ENCODE assay signal across 8 cellular contexts in the genomic region with DNA sequence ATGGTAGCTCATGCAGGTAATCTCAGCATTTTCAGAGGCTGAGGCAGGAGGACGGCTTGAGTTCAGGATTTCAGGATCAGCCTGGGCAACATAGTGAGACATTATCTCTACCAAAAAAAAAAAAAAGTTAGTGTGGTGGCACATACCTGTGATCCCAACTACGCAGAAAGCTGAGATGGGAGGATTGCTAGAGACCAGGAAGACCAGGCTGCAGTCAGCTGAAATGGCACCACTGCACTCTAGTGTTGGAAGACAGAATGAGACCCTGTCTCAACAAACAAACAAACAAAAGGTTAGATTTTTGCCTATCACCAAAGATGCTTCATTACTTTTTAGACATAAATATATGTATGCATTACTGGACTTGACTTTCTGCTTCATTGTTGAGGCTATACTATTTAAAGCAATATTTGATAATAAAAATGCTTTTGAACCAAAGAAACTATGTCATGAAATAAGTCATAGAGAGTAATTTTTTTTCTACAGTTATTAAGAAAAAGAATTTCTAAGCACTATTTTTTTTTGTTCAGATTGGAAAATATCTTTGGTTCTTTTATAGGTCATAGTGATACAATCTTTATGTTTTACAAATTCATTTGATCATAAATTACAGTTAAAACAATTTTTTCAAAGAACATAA.
A peak's percentile ranks its signal among the peaks of the same experiment; 100 is the strongest.
DNase-seq lines count a peak whose midpoint lies in the region; ATAC-seq and TF ChIP-seq lines count a peak whose summit lies in the region.

No MANE protein-coding gene starts in this region.

- H3K27ac ChIP-seq in C4-2B: no peak overlapping the region
- no peak overlapping the region for H3K27ac ChIP-seq in Panc1 (ENCODE audit: low read length)
- H3K27ac ChIP-seq in iPS DF 6.9 (ENCODE audit: low read length): no peak overlapping the region

- ATAC-seq in HG03066 (IDR thresholded peaks at IDR 0.05; ENCODE audit: low read depth, unreplicated experiment) (peak; percentile 52), Panc1 (peak; percentile 78; the same call in 1 of the 2 replicates), GM21529 (IDR thresholded peaks at IDR 0.05; ENCODE audit: unreplicated experiment) (no peak), GM19467 (IDR thresholded peaks at IDR 0.05; ENCODE audit: unreplicated experiment) (no peak)

- H3K27me3 ChIP-seq in Panc1 (ENCODE audit: control insufficient read depth, insufficient read depth, low read length): no peaks in the 10 kb centered on the region
- no peaks in the 10 kb centered on the region for H3K27me3 ChIP-seq in iPS DF 6.9 (ENCODE audit: control insufficient read depth, insufficient read depth, low read length)

- H3K36me3 ChIP-seq in Panc1 (ENCODE audit: control insufficient read depth, insufficient read depth, low read length): no peaks in the 10 kb centered on the region
- H3K36me3 ChIP-seq in iPS DF 6.9 (ENCODE audit: control insufficient read depth, insufficient read depth, low read length): no peaks in the 10 kb centered on the region

- intact Hi-C loops in Panc1 (cut with micrococcal nuclease; ENCODE audit: unreplicated experiment): loop anchor here (10.0 kb wide), 2 partner anchors 113 to 623 kb away; no protein-coding TSS in a partner anchor

- POLR2A ChIA-PET in Panc1 (lab: Charles Lee): interaction anchor here (0.7 kb wide), 1 partner anchor 349 kb away, joined by 4 read pairs; no protein-coding TSS in a partner anchor

- TF ChIP-seq CTCF in C4-2B (conservative IDR thresholded peaks at IDR 0.05) (peak; percentile 58), Panc1 (IDR thresholded peaks at IDR 0.05) (peak; percentile 73)

- in situ Hi-C loops in Panc1 (cut with HindIII; ENCODE audit: low pct_unique_long_range_greater_than_20kb, low sequenced_read_pairs): no loop called here

- no TSS peak for BruUV-seq in Panc1 (replicated peaks; lab: Mats Ljungman, UMichigan)

- CTCF ChIA-PET in Panc1 (lab: Charles Lee): interaction anchor here (0.7 kb wide), 2 partner anchors 374 to 850 kb away, joined by 4 to 5 read pairs; no protein-coding TSS in a partner anchor

- no CpG with 5 or more reads among the region's 2 CpGs for WGBS in iPS DF 6.9 (ENCODE audit: insufficient coverage, insufficient read length)

- H3K9me3 ChIP-seq in Panc1 (ENCODE audit: control insufficient read depth, insufficient read depth, low read depth, low read length) (no peaks in the 10 kb centered on the region), iPS DF 6.9 (ENCODE audit: control insufficient read depth, insufficient read depth, low read length) (no peaks in the 10 kb centered on the region)

- DNase-seq in Panc1 (ENCODE audit: low read depth, low spot score): peak; percentile 38
- peak; percentile 67 for DNase-seq in iPS DF 6.9 (ENCODE audit: low read depth, low spot score)
- DNase-seq in GF-D8 (lab: John Stamatoyannopoulos, UW): no peak
- no peak for DNase-seq in SKM-1 treated with dmso at 0.1 percent for 144 hours (lab: John Stamatoyannopoulos, UW; ENCODE audit: unreplicated experiment)

- H3K4me1 ChIP-seq in Panc1 (ENCODE audit: control insufficient read depth, insufficient read depth, low read length) (no peaks in the 10 kb centered on the region), iPS DF 6.9 (ENCODE audit: control insufficient read depth, insufficient read depth, low read length) (no peaks in the 10 kb centered on the region)

- H3K4me3 ChIP-seq in Panc1 (ENCODE audit: low read depth in 2 of 2, low read length in 2 of 2) (no peak overlapping the region), iPS DF 6.9 (ENCODE audit: low read length) (no peak overlapping the region)

Comparison
In these comparisons a context has a peak if more than half of its experiments do, and no peak if none do; other contexts are left out.
1. ATAC-seq: peak in HG03066 (single experiment) and Panc1 (single experiment); none in GM21529 (single experiment) and GM19467 (single experiment).
2. DNase-seq: peak in Panc1 (single experiment) and iPS DF 6.9 (single experiment); none in GF-D8 (single experiment) and SKM-1 treated with dmso at 0.1 percent for 144 hours (single experiment).